24 cellular contexts compared by ENCODE assay signal in genomic region chr4:112882286-112882685, GRCh38.
DNase-seq lines count a peak whose midpoint lies in the region; ATAC-seq and TF ChIP-seq lines count a peak whose summit lies in the region.
"Had no signal": no experiment of that assay in that cellular context is flagged by ENCODE, and none has a peak within 500 bp of the region (broad histone marks: within the 10 kb centered on the region; RNA-seq: fewer than 3 reads in every experiment).

No MANE protein-coding gene starts in this region.

- no peaks in the 10 kb centered on the region for H3F3A ChIP-seq in GM23338 (replicated peaks; ENCODE audit: low read depth)

- H3K9me2 ChIP-seq in GM23338 (ENCODE audit: insufficient read depth): no peaks in the 10 kb centered on the region

- H3K27ac Mint-ChIP-seq in GM23338 (no peak overlapping the region), natural killer cell (no peak overlapping the region)
- H3K27ac Mint-ChIP-seq: activated naive CD8-positive, alpha-beta T cell treated with anti-CD3 and anti-CD28 coated beads for 36 hours; activated T-helper 1 cell treated with anti-CD3 and anti-CD28 coated beads, Interleukin-12 subunit alpha, Interleukin-12 subunit beta, Interleukin-2, Interleukin-4 antibody, amounts not matched to agents 30 ng/mL and 10 ng/mL and 1 ng/mL, durations not matched to agents 14 hours and 24 hours and 36 hours; CD4-positive, CD25-positive, alpha-beta regulatory T cell; stimulated activated naive CD8-positive, alpha-beta T cell treated with anti-CD3 and anti-CD28 coated beads, Interleukin-15, Interleukin-2, amounts not matched to agents 100 ng/mL and 50 ng/mL, for 24 hours had no signal

- H3K36me3 Mint-ChIP-seq in GM23338 (ENCODE audit: low read depth): no peaks in the 10 kb centered on the region
- no peaks in the 10 kb centered on the region for H3K36me3 Mint-ChIP-seq in natural killer cell
- H3K36me3 Mint-ChIP-seq: activated naive CD8-positive, alpha-beta T cell treated with anti-CD3 and anti-CD28 coated beads for 36 hours; CD4-positive, CD25-positive, alpha-beta regulatory T cell had no signal

- ATAC-seq in GM23338 (no peak), gastrocnemius medialis (peak; percentile 33 to 61), HG02852 (IDR thresholded peaks at IDR 0.05; ENCODE audit: unreplicated experiment) (no peak), natural killer cell (no peak)
- ATAC-seq: body of pancreas, foreskin keratinocyte, GM12878, SK-N-SH treated with all-trans-retinoic acid at 6 μM for 48 hours had no signal

- in situ Hi-C loops in gastrocnemius medialis (cut with MboI; ENCODE audit: low sequenced_read_pairs in 4 of 4): no loop called here

- H3K4me1 Mint-ChIP-seq in GM23338 (peaks cover 14% of the 10 kb centered on the region), natural killer cell (no peaks in the 10 kb centered on the region)
- H3K4me1 Mint-ChIP-seq: activated naive CD8-positive, alpha-beta T cell treated with anti-CD3 and anti-CD28 coated beads for 36 hours; CD4-positive, CD25-positive, alpha-beta regulatory T cell had no signal

- H3K4me1 ChIP-seq in GM23338 (ENCODE audit: insufficient read depth) (no peaks in the 10 kb centered on the region; the same call in 1 of the 2 replicates), gastrocnemius medialis (peaks cover 4 to 9% of the 10 kb centered on the region in 2 donors)
- H3K4me1 ChIP-seq: foreskin keratinocyte had no signal

- no peak for TF ChIP-seq CTCF in GM23338 (conservative IDR thresholded peaks at IDR 0.05; ENCODE audit: low read depth in 2 of 2)
- TF ChIP-seq CTCF in gastrocnemius medialis (IDR thresholded peaks at IDR 0.05 in 4 of 5, conservative IDR thresholded peaks at IDR 0.05 in 1 of 5): no peak
- TF ChIP-seq CTCF in natural killer cell (IDR thresholded peaks at IDR 0.05): no peak

- H3K36me3 ChIP-seq in GM23338 (ENCODE audit: insufficient read depth) (no peaks in the 10 kb centered on the region), SK-N-MC (ENCODE audit: insufficient read depth, low read length) (no peaks in the 10 kb centered on the region), gastrocnemius medialis (no peaks in the 10 kb centered on the region)

- intact Hi-C loops in gastrocnemius medialis (cut with DNase I; ENCODE audit: low total_unique reads) (no loop called here), natural killer cell (cut with micrococcal nuclease) (no loop called here)

- no peaks in the 10 kb centered on the region for H3K27me3 ChIP-seq in GM23338 (ENCODE audit: insufficient read depth)
- no peaks in the 10 kb centered on the region for H3K27me3 ChIP-seq in layer of hippocampus (ENCODE audit: control insufficient read depth, insufficient read depth, low read length)
- H3K27me3 ChIP-seq in gastrocnemius medialis: no peaks in the 10 kb centered on the region
- H3K27me3 ChIP-seq: body of pancreas, foreskin keratinocyte had no signal

- DNase-seq in GM23338 (ENCODE audit: low spot score) (no peak), SK-N-MC (ENCODE audit: low read depth, low spot score) (no peak), gastrocnemius medialis (no peak), activated gamma-delta T cell treated with Interleukin-2 at 50 U/mL for 16 hours (no peak), natural killer cell (no peak), ureter (ENCODE audit: low spot score) (no peak)
- DNase-seq: ACHN; activated CD4-positive, CD25-positive, alpha-beta regulatory T cell treated with anti-CD3 and anti-CD28 coated beads, Interleukin-2, amount 50 U/mL, for 72 hours; activated naive CD8-positive, alpha-beta T cell treated with anti-CD3 and anti-CD28 coated beads for 36 hours; CD4-positive, CD25-positive, alpha-beta regulatory T cell; DMS53; foreskin keratinocyte; left cardiac atrium; midbrain; NCI-H1694; NCI-H345; stimulated activated CD4-positive, alpha-beta T cell treated with anti-CD3 and anti-CD28 coated beads, Interleukin-2, amount 100 ng/mL, for 24 hours had no signal

- no peak overlapping the region for H3K4me2 ChIP-seq in GM23338

- TF ChIP-seq POLR2A in gastrocnemius medialis (IDR thresholded peaks at IDR 0.05): no peak

- H2AFZ ChIP-seq in GM23338: no peak overlapping the region

- H3K4me3 Mint-ChIP-seq in GM23338: no peak overlapping the region
- no peak overlapping the region for H3K4me3 Mint-ChIP-seq in natural killer cell
- H3K4me3 Mint-ChIP-seq: activated naive CD8-positive, alpha-beta T cell treated with anti-CD3 and anti-CD28 coated beads for 36 hours; activated T-helper 1 cell treated with anti-CD3 and anti-CD28 coated beads, Interleukin-12 subunit alpha, Interleukin-12 subunit beta, Interleukin-2, Interleukin-4 antibody, amounts not matched to agents 30 ng/mL and 10 ng/mL and 1 ng/mL, durations not matched to agents 14 hours and 24 hours and 36 hours; CD4-positive, CD25-positive, alpha-beta regulatory T cell; stimulated activated naive CD8-positive, alpha-beta T cell treated with anti-CD3 and anti-CD28 coated beads, Interleukin-15, Interleukin-2, amounts not matched to agents 100 ng/mL and 50 ng/mL, for 24 hours had no signal

- H3K9me3 Mint-ChIP-seq in GM23338 (no peaks in the 10 kb centered on the region), natural killer cell (no peaks in the 10 kb centered on the region)
- H3K9me3 Mint-ChIP-seq: activated naive CD8-positive, alpha-beta T cell treated with anti-CD3 and anti-CD28 coated beads for 36 hours; activated T-helper 1 cell treated with anti-CD3 and anti-CD28 coated beads, Interleukin-12 subunit alpha, Interleukin-12 subunit beta, Interleukin-2, Interleukin-4 antibody, amounts not matched to agents 30 ng/mL and 10 ng/mL and 1 ng/mL, durations not matched to agents 14 hours and 24 hours and 36 hours; CD4-positive, CD25-positive, alpha-beta regulatory T cell; stimulated activated naive CD8-positive, alpha-beta T cell treated with anti-CD3 and anti-CD28 coated beads, Interleukin-15, Interleukin-2, amounts not matched to agents 100 ng/mL and 50 ng/mL, for 24 hours had no signal

- H3K79me2 ChIP-seq in GM23338 (replicated peaks; ENCODE audit: insufficient read depth): no peaks in the 10 kb centered on the region

- peaks cover 2% of the 10 kb centered on the region for H3K27me3 Mint-ChIP-seq in GM23338 (ENCODE audit: insufficient read depth, low read depth, poor library complexity)
- no peaks in the 10 kb centered on the region for H3K27me3 Mint-ChIP-seq in natural killer cell (ENCODE audit: low read depth in 2 of 2)

- H3K4me3 ChIP-seq in GM23338: no peak overlapping the region
- peak overlapping the region; percentile 65 for H3K4me3 ChIP-seq in SK-N-MC
- peak overlapping the region in 3 of 4 donors; percentile 15 to 34 (median 27) for H3K4me3 ChIP-seq in gastrocnemius medialis
- H3K4me3 ChIP-seq: body of pancreas, GM12878 had no signal

- no peaks in the 10 kb centered on the region for H4K20me1 ChIP-seq in GM23338 (replicated peaks; ENCODE audit: insufficient read depth)

- H3K27ac ChIP-seq in GM23338 (ENCODE audit: low read depth): 0 out of 2 replicates have a peak overlapping the region, but pooled peaks have one; percentile 27
- peak overlapping the region; percentile 38; the same call in 1 of the 2 replicates for H3K27ac ChIP-seq in SK-N-MC
- H3K27ac ChIP-seq in layer of hippocampus (ENCODE audit: low read depth, low read length): peak overlapping the region; percentile 50
- H3K27ac ChIP-seq in gastrocnemius medialis: peak overlapping the region in 2 of 4 donors; percentile 33
- H3K27ac ChIP-seq: body of pancreas, foreskin keratinocyte had no signal

- peak overlapping the region; percentile 49 for H3K9ac ChIP-seq in SK-N-MC (ENCODE audit: insufficient read length)

- H3K9me3 ChIP-seq in SK-N-MC (ENCODE audit: low read depth, low read length) (no peaks in the 10 kb centered on the region), gastrocnemius medialis (no peaks in the 10 kb centered on the region)
- H3K9me3 ChIP-seq: body of pancreas had no signal

TF ChIP-seq in GM23338, 12 proteins besides CTCF, POLR2A, EP300 and RAD21 (continues in another document):
- TF ChIP-seq EZH2 (IDR thresholded peaks at IDR 0.05; ENCODE audit: low read depth, unreplicated experiment) (no peak), JUNB (IDR thresholded peaks at IDR 0.05; ENCODE audit: unreplicated experiment) (no peak), CREB1 (CRISPR knock-in tag; IDR thresholded peaks at IDR 0.05; ENCODE audit: low read depth) (no peak)
- TF ChIP-seq, protein P1, sequence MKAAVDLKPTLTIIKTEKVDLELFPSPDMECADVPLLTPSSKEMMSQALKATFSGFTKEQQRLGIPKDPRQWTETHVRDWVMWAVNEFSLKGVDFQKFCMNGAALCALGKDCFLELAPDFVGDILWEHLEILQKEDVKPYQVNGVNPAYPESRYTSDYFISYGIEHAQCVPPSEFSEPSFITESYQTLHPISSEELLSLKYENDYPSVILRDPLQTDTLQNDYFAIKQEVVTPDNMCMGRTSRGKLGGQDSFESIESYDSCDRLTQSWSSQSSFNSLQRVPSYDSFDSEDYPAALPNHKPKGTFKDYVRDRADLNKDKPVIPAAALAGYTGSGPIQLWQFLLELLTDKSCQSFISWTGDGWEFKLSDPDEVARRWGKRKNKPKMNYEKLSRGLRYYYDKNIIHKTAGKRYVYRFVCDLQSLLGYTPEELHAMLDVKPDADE (IDR thresholded peaks at IDR 0.05): no peak

Comparison
In these comparisons a context has a peak if more than half of its experiments do, and no peak if none do; other contexts are left out.
1. ATAC-seq: peak in gastrocnemius medialis (2 of 2); none in GM23338 (single experiment), HG02852 (single experiment) and natural killer cell (0 of 3).